In genomic region chr14:73809386-73809785, GRCh38 we compare ENCODE assay signal across 13 cellular contexts.
"Had no signal": no experiment of that assay in that cellular context is flagged by ENCODE, and none has a peak within 500 bp of the region (broad histone marks: within the 10 kb centered on the region; RNA-seq: fewer than 3 reads in every experiment).

No MANE protein-coding gene starts in this region.

- H3K36me3 ChIP-seq: upper lobe of right lung had no signal

- H3K4me3 ChIP-seq: upper lobe of right lung had no signal

- H3K4me1 ChIP-seq: upper lobe of right lung had no signal

- ATAC-seq: activated CD8-positive, alpha-beta memory T cell treated with anti-CD3 and anti-CD28 coated beads, Interleukin-2, amount 10 ng/mL, durations not matched to agents 7 days and 5 days; activated T-cell treated with anti-CD3 and anti-CD28 coated beads, Interleukin-2, amount 50 U/mL, for 4 hours; effector memory CD8-positive, alpha-beta T cell; upper lobe of right lung had no signal

- H3K27me3 ChIP-seq: upper lobe of right lung had no signal

- H3K27ac ChIP-seq: upper lobe of right lung had no signal

- H3K9me3 ChIP-seq: upper lobe of right lung had no signal

- DNase-seq: activated CD4-positive, alpha-beta T cell treated with anti-CD3 and anti-CD28 coated beads, Interleukin-2, amount 50 U/mL, for 4 hours; activated CD8-positive, alpha-beta memory T cell treated with anti-CD3 and anti-CD28 coated beads, Interleukin-2, amount 10 ng/mL, durations not matched to agents 7 days and 5 days; activated effector memory CD4-positive, alpha-beta T cell treated with anti-CD3 and anti-CD28 coated beads, Interleukin-2, amount 50 U/mL, for 16 hours; activated T-cell treated with anti-CD3 and anti-CD28 coated beads, Interleukin-2, amount 50 U/mL, for 4 hours; cerebellar nuclear complex; effector memory CD8-positive, alpha-beta T cell; erythroblast; kidney glomerular epithelial cell; naive B cell; stimulated activated CD4-positive, alpha-beta T cell treated with anti-CD3 and anti-CD28 coated beads, Interleukin-4, amount 100 ng/mL, for 1 hour; stimulated activated CD8-positive, alpha-beta memory T cell treated with anti-CD3 and anti-CD28 coated beads, Interleukin-4, amount 100 ng/mL, for 48 hours; T-helper 2 cell; upper lobe of right lung had no signal
